14 cellular contexts compared by ENCODE assay signal in the genomic region with DNA sequence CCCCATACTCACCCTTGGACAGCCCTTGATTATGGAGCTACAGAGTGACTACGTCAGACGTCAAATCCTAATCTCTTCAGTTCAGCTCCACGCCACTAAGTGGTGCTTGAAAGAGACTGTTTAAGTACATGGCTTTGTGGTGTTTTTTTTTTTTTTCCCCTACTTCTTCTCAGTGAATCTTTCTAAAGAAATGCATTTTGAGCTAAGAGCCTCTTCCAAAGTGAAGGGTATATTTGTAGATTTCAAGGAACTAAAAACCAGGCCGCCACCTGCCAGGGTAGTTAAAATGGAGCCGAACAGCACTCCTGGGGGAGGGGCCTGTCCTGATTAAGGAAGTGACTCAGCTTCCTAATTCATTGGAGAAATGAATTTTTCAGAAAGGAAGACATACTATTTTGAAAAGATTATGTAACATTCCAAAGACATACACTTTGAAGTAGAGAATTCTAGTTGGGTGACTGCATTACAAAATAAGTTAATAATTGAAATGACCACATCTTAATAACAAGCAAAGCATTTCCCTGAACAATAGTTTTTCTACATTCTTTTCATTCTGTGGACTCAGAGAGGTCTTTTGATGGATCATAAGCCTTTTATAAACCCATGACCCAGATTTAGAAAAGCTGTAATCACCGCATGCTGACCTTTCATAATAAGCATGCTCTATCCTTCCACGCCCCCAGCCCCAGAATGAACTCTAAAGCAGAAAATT. TPM values are rescaled to one million over a fixed set of nuclear protein-coding genes. Genes with fewer than 3 reads are reported as not detected.
A peak's percentile ranks its signal among the peaks of the same experiment; 100 is the strongest.
DNase-seq lines count a peak whose midpoint lies in the region; ATAC-seq and TF ChIP-seq lines count a peak whose summit lies in the region.
"Had no signal": no experiment of that assay in that cellular context is flagged by ENCODE, and none has a peak within 500 bp of the region (broad histone marks: within the 10 kb centered on the region; RNA-seq: fewer than 3 reads in every experiment).

No MANE protein-coding gene starts in this region.

- H3K27me3 ChIP-seq in HL-60 (ENCODE audit: insufficient read depth, poor library complexity, severe bottlenecking) (peaks cover 5% of the 10 kb centered on the region), left lung (no peaks in the 10 kb centered on the region)
- H3K27me3 ChIP-seq: ovary had no signal

- no peak overlapping the region for H3K27ac ChIP-seq in HL-60 (replicated peaks)
- peak overlapping the region; percentile 6 to 60 for H3K27ac ChIP-seq in left lung
- H3K27ac ChIP-seq: ovary had no signal

- H3K4me1 ChIP-seq in left lung: peaks cover 6 to 19% of the 10 kb centered on the region in 2 donors
- H3K4me1 ChIP-seq: BE2C had no signal

- DNase-seq in ACHN (peak; percentile 89), HL-60 (ENCODE audit: low read depth in 1 of 2, low spot score in 1 of 2) (peak; percentile 28), amniotic epithelial cell (ENCODE audit: low read depth) (peak; percentile 15), left lung (no peak), hepatic stellate cell (ENCODE audit: low spot score) (no peak)
- DNase-seq: BE2C; caudate nucleus; left colon; OCI-M1; ovary; stimulated activated naive CD8-positive, alpha-beta T cell treated with anti-CD3 and anti-CD28 coated beads, Interleukin-15, amount 100 ng/mL, for 72 hours had no signal

- no peaks in the 10 kb centered on the region for H3K9me3 ChIP-seq in left lung
- H3K9me3 ChIP-seq: BE2C, ovary had no signal

- H3K36me3 ChIP-seq in left lung: no peaks in the 10 kb centered on the region
- H3K36me3 ChIP-seq: BE2C, ovary had no signal

- in situ Hi-C loops in ACHN (cut with HindIII; ENCODE audit: low pct_ligation_motif_present, low pct_unique_long_range_greater_than_20kb, low sequenced_read_pairs): loop anchor here (25.0 kb wide), 1 partner anchor 533 kb away; no protein-coding TSS in a partner anchor

- ATAC-seq in left lung (peak; percentile 82), GM21381 (IDR thresholded peaks at IDR 0.05; ENCODE audit: unreplicated experiment) (no peak), HG03439 (IDR thresholded peaks at IDR 0.05; ENCODE audit: unreplicated experiment) (no peak), HG02852 (IDR thresholded peaks at IDR 0.05; ENCODE audit: unreplicated experiment) (no peak)
- ATAC-seq: left colon; stimulated activated naive CD8-positive, alpha-beta T cell treated with anti-CD3 and anti-CD28 coated beads, Interleukin-15, amount 100 ng/mL, for 72 hours had no signal

- intact Hi-C loops in left lung (cut with DNase I): loop anchor here in 1 of 2 donors (5.0 kb wide), 1 partner anchor 533 kb away; no protein-coding TSS in a partner anchor

- TF ChIP-seq CTCF in HL-60 (IDR thresholded peaks at IDR 0.05; ENCODE audit: insufficient read depth, low read length): no peak
- TF ChIP-seq CTCF in left lung (IDR thresholded peaks at IDR 0.05): no peak

- H3K4me3 ChIP-seq in HL-60 (replicated peaks; ENCODE audit: insufficient read depth, low read length) (no peak overlapping the region), left lung (no peak overlapping the region)
- H3K4me3 ChIP-seq: ovary had no signal

RNA-seq across cellular contexts. Expression of a gene that starts 20.6 kb away (rescaled TPM):
- 10 to 100 TPM; 79.1 to 99.9 TPM for total RNA-seq in left lung

RNA-seq across cellular contexts. Expression of a gene that starts 48.1 kb away (rescaled TPM):
- under 1 TPM; 0.18 to 0.32 TPM for total RNA-seq in left lung
- total RNA-seq: left colon had no signal

Comparison
In these comparisons a context has a peak if more than half of its experiments do, and no peak if none do; other contexts are left out.
1. DNase-seq: peak in ACHN (single experiment), HL-60 (2 of 2) and amniotic epithelial cell (single experiment); none in left lung (0 of 2) and hepatic stellate cell (single experiment).